In the genomic region with DNA sequence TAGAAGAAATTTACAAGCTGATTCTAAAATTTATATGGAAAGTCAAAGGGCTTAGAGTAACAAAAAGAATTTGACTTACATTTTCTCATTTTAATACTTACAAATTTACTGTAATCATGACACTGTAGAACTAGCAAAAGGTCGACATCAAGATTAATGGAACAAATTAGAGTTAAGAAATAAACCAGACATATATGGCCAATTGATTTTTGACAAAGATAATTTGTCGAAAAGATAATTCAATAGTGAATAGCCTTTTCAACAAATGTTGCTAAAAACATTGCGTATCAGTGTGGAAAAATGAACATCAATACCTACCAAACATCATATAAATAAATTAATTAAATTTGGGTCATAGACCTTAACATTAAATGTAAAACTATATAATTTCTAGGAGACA, we compare ENCODE assay signal across 32 cellular contexts.
"Had no signal": no experiment of that assay in that cellular context is flagged by ENCODE, and none has a peak within 500 bp of the region (broad histone marks: within the 10 kb centered on the region; RNA-seq: fewer than 3 reads in every experiment).

No MANE protein-coding gene starts in this region.

- H3K36me3 ChIP-seq: adrenal gland, brain microvascular endothelial cell, breast epithelium had no signal

- H3K27ac ChIP-seq: adrenal gland, body of pancreas, brain microvascular endothelial cell, breast epithelium, VCaP had no signal

- FAIRE-seq: astrocyte had no signal

- H3K9me3 ChIP-seq: adrenal gland had no signal

- DNase-seq: activated B cell treated with CpG ODN at 0.5 μM for 24 hours; activated CD4-positive, alpha-beta memory T cell treated with anti-CD3 and anti-CD28 coated beads for 36 hours; activated CD4-positive, alpha-beta T cell treated with anti-CD3 and anti-CD28 coated beads for 4 hours; activated CD4-positive, alpha-beta T cell treated with anti-CD3 and anti-CD28 coated beads, Interleukin-2, amount 10 ng/mL, durations not matched to agents 24 days and 14 days; activated CD4-positive, alpha-beta T cell treated with anti-CD3 and anti-CD28 coated beads, Interleukin-2, amount 50 U/mL, for 1 hour; activated CD4-positive, alpha-beta T cell treated with anti-CD3 and anti-CD28 coated beads, Interleukin-2, amount 50 U/mL, for 4 hours; activated CD4-positive, CD25-positive, alpha-beta regulatory T cell treated with anti-CD3 and anti-CD28 coated beads, Interleukin-2, amount 50 U/mL, for 72 hours; activated CD8-positive, alpha-beta memory T cell treated with anti-CD3 and anti-CD28 coated beads, Interleukin-2, amount 50 U/mL, for 4 hours; activated CD8-positive, alpha-beta T cell treated with anti-CD3 and anti-CD28 coated beads for 36 hours; activated effector memory CD4-positive, alpha-beta T cell treated with anti-CD3 and anti-CD28 coated beads, Interleukin-2, amount 50 U/mL, for 16 hours; activated gamma-delta T cell treated with Interleukin-2 at 50 U/mL for 16 hours; activated naive CD4-positive, alpha-beta T cell; activated naive CD4-positive, alpha-beta T cell treated with anti-CD3 and anti-CD28 coated beads for 36 hours; activated naive CD4-positive, alpha-beta T cell treated with anti-CD3 and anti-CD28 coated beads, Interleukin-2, amount 50 U/mL, for 16 hours; activated naive CD8-positive, alpha-beta T cell treated with anti-CD3 and anti-CD28 coated beads for 36 hours; activated T-cell treated with anti-CD3 and anti-CD28 coated beads for 4 hours; activated T-cell treated with anti-CD3 and anti-CD28 coated beads, Interleukin-2, amount 50 U/mL, for 1 hour; activated T-cell treated with anti-CD3 and anti-CD28 coated beads, Interleukin-2, amount 50 U/mL, for 4 hours; activated T-cell treated with anti-CD3 and anti-CD28 coated beads, Interleukin-2, amount 50 U/mL, for 72 hours; adrenal gland; amniotic stem cell; aorta; body of pancreas; brain microvascular endothelial cell; central memory CD4-positive, alpha-beta T cell; T-helper 2 cell; T-helper 9 cell had no signal

- H3K4me3 ChIP-seq: adrenal gland, body of pancreas, breast epithelium had no signal

- H3K4me1 ChIP-seq: adrenal gland, body of pancreas, breast epithelium had no signal

- H3K27me3 ChIP-seq: adrenal gland, body of pancreas, brain microvascular endothelial cell, breast epithelium had no signal

- ATAC-seq: activated CD8-positive, alpha-beta T cell treated with anti-CD3 and anti-CD28 coated beads for 36 hours; activated naive CD4-positive, alpha-beta T cell treated with anti-CD3 and anti-CD28 coated beads, Interleukin-2, amount 50 U/mL, for 72 hours; activated T-cell treated with anti-CD3 and anti-CD28 coated beads, Interleukin-2, amount 50 U/mL, for 4 hours; activated T-cell treated with anti-CD3 and anti-CD28 coated beads, Interleukin-2, amount 50 U/mL, for 72 hours; activated T-helper 17 cell treated with anti-CD3 and anti-CD28 coated beads, Interleukin-2, amount 50 U/mL, for 72 hours; body of pancreas had no signal
